In the genomic region with DNA sequence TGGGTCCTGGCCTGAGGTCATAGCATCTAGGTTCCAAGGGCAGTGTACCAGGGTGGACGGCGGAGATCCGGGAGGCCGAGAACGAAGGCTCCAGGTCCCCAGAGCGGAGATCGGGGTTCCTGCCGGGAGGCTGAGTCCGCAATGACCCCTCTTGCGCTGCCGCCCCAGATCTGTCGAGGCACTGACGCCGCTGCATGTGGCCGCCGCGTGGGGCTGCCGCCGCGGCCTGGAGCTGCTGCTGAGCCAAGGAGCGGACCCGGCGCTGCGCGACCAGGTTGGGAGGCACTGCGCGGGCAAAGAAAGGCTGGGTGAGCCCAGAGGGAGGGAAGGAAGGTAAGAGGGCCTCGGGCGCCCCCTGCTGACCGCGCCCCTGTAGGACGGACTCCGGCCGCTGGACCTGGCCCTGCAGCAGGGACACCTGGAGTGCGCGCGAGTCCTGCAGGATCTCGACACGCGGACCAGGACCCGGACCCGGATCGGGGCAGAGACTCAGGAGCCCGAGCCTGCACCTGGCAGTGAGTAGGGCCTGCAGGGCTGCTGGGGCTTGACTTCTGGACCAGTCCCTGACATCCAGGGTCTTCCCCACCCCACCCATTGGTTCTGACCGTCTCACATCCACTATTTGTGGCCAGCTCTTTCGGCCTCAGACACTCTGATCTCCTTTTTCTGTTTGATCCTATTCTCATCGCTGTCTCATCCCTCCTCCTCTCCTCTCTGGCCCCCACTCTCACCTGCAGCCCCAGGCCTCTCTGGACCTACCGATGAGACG, we compare ENCODE assay signal across 8 cellular contexts. TPM values are rescaled to one million over a fixed set of nuclear protein-coding genes. Genes with fewer than 3 reads are reported as not detected.
DNase-seq lines count a peak whose midpoint lies in the region; ATAC-seq and TF ChIP-seq lines count a peak whose summit lies in the region.

No MANE protein-coding gene starts in this region.

- H3K27ac Mint-ChIP-seq in activated T-helper 2 cell treated with anti-CD3 and anti-CD28 coated beads, Interferon-gamma antibody, Interleukin-2, Interleukin-4, amounts not matched to agents 10 μg/mL and 5 μg/mL and 100 μg/mL, durations not matched to agents 14 hours and 24 hours and 36 hours: peak overlapping the region; percentile 85

- no peaks in the 10 kb centered on the region for H3K9me3 Mint-ChIP-seq in activated T-helper 2 cell treated with anti-CD3 and anti-CD28 coated beads, Interferon-gamma antibody, Interleukin-2, Interleukin-4, amounts not matched to agents 10 μg/mL and 5 μg/mL and 100 μg/mL, durations not matched to agents 14 hours and 24 hours and 36 hours

- no peaks in the 10 kb centered on the region for H3K36me3 ChIP-seq in BJ (ENCODE audit: control insufficient read depth, insufficient read depth, low read length)
- H3K36me3 ChIP-seq in KOPT-K1 (ENCODE audit: insufficient read depth, low read length): peaks cover 54% of the 10 kb centered on the region
- peaks cover 9% of the 10 kb centered on the region for H3K36me3 ChIP-seq in neutrophil

- intact Hi-C loops in activated T-helper 2 cell treated with anti-CD3 and anti-CD28 coated beads, Interferon-gamma antibody, Interleukin-2, Interleukin-4, amounts not matched to agents 10 μg/mL and 5 μg/mL and 100 μg/mL, durations not matched to agents 14 hours and 24 hours and 36 hours (cut with micrococcal nuclease): loop anchor here (1.0 kb wide), 1 partner anchor 215 kb away; no protein-coding TSS in a partner anchor

- peaks cover 15% of the 10 kb centered on the region for H3K36me3 Mint-ChIP-seq in activated T-helper 2 cell treated with anti-CD3 and anti-CD28 coated beads, Interferon-gamma antibody, Interleukin-2, Interleukin-4, amounts not matched to agents 10 μg/mL and 5 μg/mL and 100 μg/mL, durations not matched to agents 14 hours and 24 hours and 36 hours (ENCODE audit: low read depth)

- H3K4me1 ChIP-seq in neutrophil (ENCODE audit: control insufficient read depth in 1 of 2, insufficient read depth in 1 of 2, low read depth in 1 of 2, low read length in 1 of 2): peaks cover 20 to 23% of the 10 kb centered on the region in 2 experiments

- peaks cover 5% of the 10 kb centered on the region for H3K4me1 Mint-ChIP-seq in activated T-helper 2 cell treated with anti-CD3 and anti-CD28 coated beads, Interferon-gamma antibody, Interleukin-2, Interleukin-4, amounts not matched to agents 10 μg/mL and 5 μg/mL and 100 μg/mL, durations not matched to agents 14 hours and 24 hours and 36 hours (ENCODE audit: low read depth)

- peak overlapping the region; percentile 64 for H3K27ac ChIP-seq in KOPT-K1 (ENCODE audit: low read depth, low read length, poor library complexity, severe bottlenecking)
- H3K27ac ChIP-seq in neutrophil: peak overlapping the region; percentile 18
- no peak overlapping the region for H3K27ac ChIP-seq in substantia nigra (ENCODE audit: low read depth, low read length, poor library complexity, severe bottlenecking)

- H3K4me3 ChIP-seq in BJ (ENCODE audit: low read depth, low read length) (peak overlapping the region; percentile 28), neutrophil (ENCODE audit: low read depth in 1 of 2, low read length in 1 of 2) (peak overlapping the region; percentile 64 to 72)

- POLR2A ChIA-PET in BJ (lab: Charles Lee): no interaction called here

- peak overlapping the region; percentile 89 for H3K4me3 Mint-ChIP-seq in activated T-helper 2 cell treated with anti-CD3 and anti-CD28 coated beads, Interferon-gamma antibody, Interleukin-2, Interleukin-4, amounts not matched to agents 10 μg/mL and 5 μg/mL and 100 μg/mL, durations not matched to agents 14 hours and 24 hours and 36 hours (ENCODE audit: low read depth)

- TF ChIP-seq CTCF in BJ (IDR thresholded peaks at IDR 0.05; ENCODE audit: insufficient read depth, low read depth, low read length) (peak; percentile 95), neutrophil (IDR thresholded peaks at IDR 0.05) (peak; percentile 92)

- CTCF ChIA-PET in BJ (lab: Yijun Ruan, JAX): interaction anchor here (0.6 to 4.2 kb wide), 20 partner anchors 9 to 219 kb away, joined by 3 to 25 read pairs (median 5); partner anchors contain the start of genes BABAM1, HAUS8, OCEL1 and USE1

- DNase-seq in BJ (ENCODE audit: low read depth): no peak
- peak; percentile 92 for DNase-seq in RPMI8226
- DNase-seq in activated T-helper 2 cell treated with anti-CD3 and anti-CD28 coated beads, Interferon-gamma antibody, Interleukin-2, Interleukin-4, amounts not matched to agents 10 μg/mL and 5 μg/mL and 100 μg/mL, durations not matched to agents 14 hours and 24 hours and 36 hours (ENCODE audit: low spot score): peak; percentile 78
- peak; percentile 46 for DNase-seq in foreskin melanocyte
- DNase-seq in substantia nigra (lab: John Stamatoyannopoulos, UW): peak in 45 of 49 donors; percentile 9 to 86 (median 63)

- H3K9me3 ChIP-seq in KOPT-K1 (ENCODE audit: insufficient read depth, low read length, poor library complexity, severe bottlenecking) (no peaks in the 10 kb centered on the region), neutrophil (no peaks in the 10 kb centered on the region)

- H3K27me3 Mint-ChIP-seq in activated T-helper 2 cell treated with anti-CD3 and anti-CD28 coated beads, Interferon-gamma antibody, Interleukin-2, Interleukin-4, amounts not matched to agents 10 μg/mL and 5 μg/mL and 100 μg/mL, durations not matched to agents 14 hours and 24 hours and 36 hours (ENCODE audit: low read depth): no peaks in the 10 kb centered on the region

- peak; percentile 63 for ATAC-seq in GM19328 (IDR thresholded peaks at IDR 0.05; ENCODE audit: unreplicated experiment)

- H3K27me3 ChIP-seq in BJ (ENCODE audit: control insufficient read depth, insufficient read depth, low read length) (no peaks in the 10 kb centered on the region), neutrophil (no peaks in the 10 kb centered on the region)

RNA-seq across cellular contexts. Expression of gene ANKLE1, which starts 1.0 kb away (rescaled TPM):
- polyA plus RNA-seq in BJ (2011; rRNA removed): 0.18 and 0.38 TPM in 2 replicates
- polyA minus RNA-seq in BJ (2011; rRNA and poly(A)+ RNA removed): 0.36 and 0.76 TPM in 2 replicates
- total RNA-seq in activated T-helper 2 cell treated with anti-CD3 and anti-CD28 coated beads, Interferon-gamma antibody, Interleukin-2, Interleukin-4, amounts not matched to agents 10 μg/mL and 5 μg/mL and 100 μg/mL, durations not matched to agents 14 hours and 24 hours and 36 hours: 19.8 and 20.4 TPM in 2 replicates

RNA-seq across cellular contexts. Expression of gene BABAM1, which starts 15.4 kb away (rescaled TPM):
- 90.1 and 122 TPM in 2 replicates for polyA plus RNA-seq in BJ (2011; rRNA removed)
- 26.2 and 34.5 TPM in 2 replicates for polyA minus RNA-seq in BJ (2011; rRNA and poly(A)+ RNA removed)
- total RNA-seq in activated T-helper 2 cell treated with anti-CD3 and anti-CD28 coated beads, Interferon-gamma antibody, Interleukin-2, Interleukin-4, amounts not matched to agents 10 μg/mL and 5 μg/mL and 100 μg/mL, durations not matched to agents 14 hours and 24 hours and 36 hours: 122 and 123 TPM in 2 replicates

RNA-seq across cellular contexts. Expression of gene USHBP1, which starts 18.1 kb away (rescaled TPM):
- polyA plus RNA-seq in BJ (2011; rRNA removed): not detected in 2 replicates
- polyA minus RNA-seq in BJ (2011; rRNA and poly(A)+ RNA removed): not detected in 2 replicates
- 0.07 TPM in 1 of 2 replicates, not detected in the other for total RNA-seq in activated T-helper 2 cell treated with anti-CD3 and anti-CD28 coated beads, Interferon-gamma antibody, Interleukin-2, Interleukin-4, amounts not matched to agents 10 μg/mL and 5 μg/mL and 100 μg/mL, durations not matched to agents 14 hours and 24 hours and 36 hours

RNA-seq across cellular contexts. Expression of gene ABHD8, which starts 20.6 kb away (rescaled TPM):
- polyA plus RNA-seq in BJ (2011; rRNA removed): 7.1 and 11.0 TPM in 2 replicates
- polyA minus RNA-seq in BJ (2011; rRNA and poly(A)+ RNA removed): 5.4 and 7.4 TPM in 2 replicates
- total RNA-seq in activated T-helper 2 cell treated with anti-CD3 and anti-CD28 coated beads, Interferon-gamma antibody, Interleukin-2, Interleukin-4, amounts not matched to agents 10 μg/mL and 5 μg/mL and 100 μg/mL, durations not matched to agents 14 hours and 24 hours and 36 hours: 9.9 and 10.9 TPM in 2 replicates

RNA-seq across cellular contexts. Expression of gene MRPL34, which starts 23.0 kb away (rescaled TPM):
- polyA plus RNA-seq in BJ (2011; rRNA removed): 19.9 and 26.3 TPM in 2 replicates
- 4.7 and 4.9 TPM in 2 replicates for polyA minus RNA-seq in BJ (2011; rRNA and poly(A)+ RNA removed)
- 92.0 and 95.7 TPM in 2 replicates for total RNA-seq in activated T-helper 2 cell treated with anti-CD3 and anti-CD28 coated beads, Interferon-gamma antibody, Interleukin-2, Interleukin-4, amounts not matched to agents 10 μg/mL and 5 μg/mL and 100 μg/mL, durations not matched to agents 14 hours and 24 hours and 36 hours
